ENCODE assay signal across 9 cellular contexts in genomic region chr9:136846376-136847064, GRCh38. TPM values are rescaled to one million over a fixed set of nuclear protein-coding genes. Genes with fewer than 3 reads are reported as not detected.
A peak's percentile ranks its signal among the peaks of the same experiment; 100 is the strongest.
DNase-seq lines count a peak whose midpoint lies in the region; ATAC-seq, FAIRE-seq and TF ChIP-seq lines count a peak whose summit lies in the region.
"Had no signal": no experiment of that assay in that cellular context is flagged by ENCODE, and none has a peak within 500 bp of the region (broad histone marks: within the 10 kb centered on the region; RNA-seq: fewer than 3 reads in every experiment).

No MANE protein-coding gene starts in this region.

- peaks cover 0 to 21% (median 0%) of the 10 kb centered on the region in 5 donors for H3K27me3 Mint-ChIP-seq in naive thymus-derived CD4-positive, alpha-beta T cell

- H3K4me1 Mint-ChIP-seq in naive thymus-derived CD4-positive, alpha-beta T cell: peaks cover 5 to 25% (median 20%) of the 10 kb centered on the region in 7 donors

- TF ChIP-seq POLR2A in K562 (conservative IDR thresholded peaks at IDR 0.05) (no peak), gastroesophageal sphincter (IDR thresholded peaks at IDR 0.05) (no peak)

- in situ Hi-C loops in K562 (cut with MboI): no loop called here

- H3K4me2 ChIP-seq in K562 (ENCODE audit: insufficient read depth, low read length) (no peak overlapping the region), osteoblast (ENCODE audit: insufficient read depth, low read length) (no peak overlapping the region)

- H4K20me1 ChIP-seq in K562 (replicated peaks; ENCODE audit: control insufficient read depth, insufficient read depth, low read length) (peaks cover 11% of the 10 kb centered on the region), osteoblast (ENCODE audit: insufficient read depth, low read length) (peaks cover 12% of the 10 kb centered on the region)

- H2AFZ ChIP-seq in K562 (ENCODE audit: low read depth, low read length) (no peak overlapping the region), osteoblast (ENCODE audit: low read length) (no peak overlapping the region)

- no peaks in the 10 kb centered on the region for H3K9me1 ChIP-seq in K562 (ENCODE audit: control insufficient read depth, insufficient read depth, low read length)

- H3K36me3 ChIP-seq in ES-I3 (ENCODE audit: insufficient read depth, low read length) (no peaks in the 10 kb centered on the region), K562 (ENCODE audit: control insufficient read depth, insufficient read depth, low read length) (peaks cover 15% of the 10 kb centered on the region; the same call in 1 of the 3 replicates), osteoblast (ENCODE audit: insufficient read depth, low read length) (peaks cover 12% of the 10 kb centered on the region), gastroesophageal sphincter (peaks cover 0 to 12% of the 10 kb centered on the region in 2 donors)
- peaks cover 0 to 12% (median 0%) of the 10 kb centered on the region in 3 experiments for H3K36me3 ChIP-seq in naive thymus-derived CD4-positive, alpha-beta T cell (ENCODE audit: control insufficient read depth in 2 of 3, insufficient read depth in 3 of 3, low read length in 3 of 3)

- H3K9me3 Mint-ChIP-seq in naive thymus-derived CD4-positive, alpha-beta T cell: no peaks in the 10 kb centered on the region

- intact Hi-C loops in K562 (cut with micrococcal nuclease): loop anchor here (5.0 kb wide), 1 partner anchor 96 kb away; the partner anchor contains the start of gene FBXW5
- intact Hi-C loops in naive thymus-derived CD4-positive, alpha-beta T cell (cut with micrococcal nuclease): loop anchor here (1.0 to 5.0 kb wide), 5 partner anchors 56 to 321 kb away; partner anchors contain the start of genes MAN1B1 (in 1 of the 2) and NPDC1 (in 1 of the 2)

- no peak for TF ChIP-seq RAD21 in K562 (CRISPR knock-in tag; conservative IDR thresholded peaks at IDR 0.05 in 1 of 2, IDR thresholded peaks at IDR 0.05 in 1 of 2)

- peak overlapping the region in 8 of 10 donors; percentile 21 to 90 (median 64) for H3K4me3 Mint-ChIP-seq in naive thymus-derived CD4-positive, alpha-beta T cell

- H3K9ac ChIP-seq in ES-I3 (ENCODE audit: low read depth, low read length): peak overlapping the region; percentile 47; the same call in 1 of the 2 replicates
- no peak overlapping the region for H3K9ac ChIP-seq in K562 (ENCODE audit: insufficient read depth in 1 of 2, low read depth in 2 of 2, low read length in 2 of 2)

- H3K9me3 ChIP-seq in AG04450 (ENCODE audit: control insufficient read depth, insufficient read depth, low read length) (peaks cover 9% of the 10 kb centered on the region), ES-I3 (ENCODE audit: control insufficient read depth, insufficient read depth, low read length) (no peaks in the 10 kb centered on the region), K562 (replicated peaks; ENCODE audit: control insufficient read depth, insufficient read depth, low read depth, low read length) (no peaks in the 10 kb centered on the region), osteoblast (ENCODE audit: low read depth, low read length) (no peaks in the 10 kb centered on the region), gastroesophageal sphincter (no peaks in the 10 kb centered on the region)
- H3K9me3 ChIP-seq in naive thymus-derived CD4-positive, alpha-beta T cell (ENCODE audit: control insufficient read depth in 2 of 3, low read length in 3 of 3): no peaks in the 10 kb centered on the region

- no peak for TF ChIP-seq EP300 in K562 (IDR thresholded peaks at IDR 0.05; ENCODE audit: low read length)
- TF ChIP-seq EP300 in gastroesophageal sphincter (IDR thresholded peaks at IDR 0.05): no peak

- H3K27ac ChIP-seq in AG04450 (ENCODE audit: low read depth, low read length) (no peak overlapping the region), K562 (ENCODE audit: extremely low read depth, low read depth, low read length) (no peak overlapping the region), osteoblast (ENCODE audit: low read depth, low read length) (no peak overlapping the region), gastroesophageal sphincter (no peak overlapping the region)
- no peak overlapping the region for H3K27ac ChIP-seq in naive thymus-derived CD4-positive, alpha-beta T cell (ENCODE audit: low read depth, low read length)

- CTCF ChIA-PET in AG04450 (lab: Charles Lee) (no interaction called here), K562 (lab: Yijun Ruan, JAX; ENCODE audit: low intra/inter-chr PET ratio) (interaction anchor here (0.7 kb wide), 1 partner anchor 96 kb away, joined by 3 read pairs; no protein-coding TSS in a partner anchor)
- CTCF ChIA-PET in naive thymus-derived CD4-positive, alpha-beta T cell (lab: Charles Lee): no interaction called here

- POLR2A ChIA-PET in AG04450 (lab: Yijun Ruan, JAX): interaction anchor here (1.0 kb wide), 1 partner anchor 135 kb away, joined by 3 read pairs; no protein-coding TSS in a partner anchor
- POLR2A ChIA-PET in K562 (lab: Yijun Ruan, JAX): interaction anchor here (0.6 to 1.8 kb wide), 3 partner anchors 8 to 149 kb away, joined by 3 to 8 read pairs (median 5); no protein-coding TSS in a partner anchor
- POLR2A ChIA-PET in naive thymus-derived CD4-positive, alpha-beta T cell (lab: Charles Lee): interaction anchor here (0.8 to 0.9 kb wide), 2 partner anchors 40 to 106 kb away, joined by 3 to 4 read pairs; partner anchors contain the start of gene TRAF2

- DNase-seq in AG04450 (ENCODE audit: low read depth, low spot score) (no peak), K562 (ENCODE audit: extremely low read depth in 1 of 4, low spot score in 3 of 4) (no peak), COR-L47 (lab: John Stamatoyannopoulos, UW) (no peak), osteoblast (ENCODE audit: insufficient read length, low spot score, missing footprints) (no peak), A172 (ENCODE audit: low spot score) (no peak)
- no peak for DNase-seq in naive thymus-derived CD4-positive, alpha-beta T cell
- DNase-seq: NCI-H2081 had no signal

- TF ChIP-seq CTCF in AG04450 (IDR thresholded peaks at IDR 0.05; ENCODE audit: low read depth, low read length) (no peak), K562 (IDR thresholded peaks at IDR 0.05 in 2 of 3, conservative IDR thresholded peaks at IDR 0.05 in 1 of 3; ENCODE audit: insufficient read depth in 2 of 3, low read depth in 1 of 3, low read length in 3 of 3) (no peak), osteoblast (IDR thresholded peaks at IDR 0.05; ENCODE audit: extremely low read depth, low read depth, low read length) (no peak), gastroesophageal sphincter (IDR thresholded peaks at IDR 0.05) (no peak)

- peak overlapping the region in 2 of 9 donors; percentile 55 to 81 for H3K27ac Mint-ChIP-seq in naive thymus-derived CD4-positive, alpha-beta T cell

- FAIRE-seq in K562 (lab: Jason Lieb, UNC): no peak

- H3K36me3 Mint-ChIP-seq in naive thymus-derived CD4-positive, alpha-beta T cell: peaks cover 0 to 10% (median 0%) of the 10 kb centered on the region in 5 donors

- H3K79me2 ChIP-seq in K562 (ENCODE audit: control insufficient read depth, insufficient read depth, low read length): peaks cover 27% of the 10 kb centered on the region
- H3K79me2 ChIP-seq in osteoblast (ENCODE audit: insufficient read depth, low read length): peaks cover 7% of the 10 kb centered on the region

- H3K4me3 ChIP-seq in AG04450 (ENCODE audit: low read depth, low read length) (0 out of 2 replicates have a peak overlapping the region, but pooled peaks have one; percentile 4), K562 (no peak overlapping the region), osteoblast (ENCODE audit: insufficient read depth, low read length) (no peak overlapping the region), gastroesophageal sphincter (peak overlapping the region in 1 of 2 donors; percentile 77)
- no peak overlapping the region for H3K4me3 ChIP-seq in naive thymus-derived CD4-positive, alpha-beta T cell (ENCODE audit: low read length)

- ATAC-seq in K562 (no peak), gastroesophageal sphincter (no peak)
- ATAC-seq in naive thymus-derived CD4-positive, alpha-beta T cell: no peak

- WGBS in K562 (ENCODE audit: insufficient coverage, low coverage, missing lambda C conversion rate): 99% methylated on average over 37 of the region's 95 CpGs
- WGBS in gastroesophageal sphincter (ENCODE audit: low coverage in 1 of 2), 2 donors: no CpG with 5 or more reads among the region's 95 CpGs

- H3K4me1 ChIP-seq in ES-I3 (ENCODE audit: insufficient read depth, low read length) (peaks cover 2% of the 10 kb centered on the region; the same call in 1 of the 2 replicates), K562 (replicated peaks in 1 of 2; ENCODE audit: control insufficient read depth in 2 of 2, insufficient read depth in 2 of 2, low read length in 2 of 2) (peaks cover 13 to 85% of the 10 kb centered on the region in 2 experiments; a peak in 4 of 5 replicates), osteoblast (ENCODE audit: insufficient read depth, low read length) (peaks cover 23% of the 10 kb centered on the region), gastroesophageal sphincter (peaks cover 0 to 90% (median 50%) of the 10 kb centered on the region in 3 donors)
- peaks cover 21 to 22% of the 10 kb centered on the region in 2 donors for H3K4me1 ChIP-seq in naive thymus-derived CD4-positive, alpha-beta T cell (ENCODE audit: control insufficient read depth in 2 of 2, insufficient read depth in 2 of 2, low read length in 2 of 2)

- peaks cover 21% of the 10 kb centered on the region for H3K27me3 ChIP-seq in AG04450 (ENCODE audit: control insufficient read depth, insufficient read depth, low read length)
- no peaks in the 10 kb centered on the region for H3K27me3 ChIP-seq in K562 (ENCODE audit: control insufficient read depth in 2 of 2, insufficient read depth in 2 of 2, low read length in 2 of 2)
- H3K27me3 ChIP-seq in naive thymus-derived CD4-positive, alpha-beta T cell (ENCODE audit: control insufficient read depth in 2 of 2, insufficient read depth in 2 of 2, low read length in 2 of 2): no peaks in the 10 kb centered on the region
- peaks cover 16% of the 10 kb centered on the region for H3K27me3 ChIP-seq in osteoblast (ENCODE audit: insufficient read depth, low read length)
- peaks cover 61% of the 10 kb centered on the region for H3K27me3 ChIP-seq in gastroesophageal sphincter

- no TSS peak for BruUV-seq in K562 (replicated peaks; lab: Mats Ljungman, UMichigan)

RNA-seq across cellular contexts. Expression of gene PHPT1, which starts 2.7 kb away (rescaled TPM):
- 91.6 and 116 TPM in 2 replicates for polyA plus RNA-seq in AG04450 (2011; rRNA removed)
- polyA minus RNA-seq in AG04450 (2011; rRNA and poly(A)+ RNA removed): 22.2 and 26.3 TPM in 2 replicates
- total RNA-seq in K562 (2011; cell fraction: chromatin; rRNA removed; ENCODE audit: low replicate concordance): 45.1 and 180 TPM in 2 replicates
- 169 and 176 TPM in 2 replicates for total RNA-seq in K562 (2011; cell fraction: nucleolus; rRNA removed)
- total RNA-seq in K562 (2011; cell fraction: nucleoplasm; rRNA removed): 73.7 and 101 TPM in 2 replicates
- total RNA-seq in K562 (2014; rRNA removed): 114 and 142 TPM in 2 replicates
- 16.4 and 20.9 TPM in 2 replicates for total RNA-seq in K562 (2014; rRNA removed; fragmentation: Illumina TruSeq; extraction: Trizol)
- 93.0 and 96.7 TPM in 2 replicates for total RNA-seq in K562 (2015; rRNA removed; fragmentation: Illumina TruSeq; extraction: Trizol)
- total RNA-seq in K562 (2021): 126 and 135 TPM in 2 replicates
- 50.9 and 84.3 TPM in 2 replicates for polyA plus RNA-seq in K562 (2011; rRNA removed)
- 137 and 211 TPM in 2 replicates for polyA plus RNA-seq in K562 (2011; cell fraction: cytosol; rRNA removed)
- 314 and 360 TPM in 2 replicates for polyA plus RNA-seq in K562 (2011; cell fraction: nucleus; rRNA removed)
- polyA plus RNA-seq in K562 (2012): 124 and 150 TPM in 2 replicates
- polyA plus RNA-seq in K562 (2014; fragmentation: Illumina TruSeq; extraction: Trizol): 80.2 and 98.6 TPM in 2 replicates
- 100 to 1,000 TPM; 131 to 166 TPM for polyA plus RNA-seq in K562 (2014; fragmentation: Nextera tagmentation; extraction: Ambion mirVana)
- 129 and 161 TPM in 2 replicates for polyA plus RNA-seq in K562 (2014; rRNA removed)
- 7.0 and 7.2 TPM in 2 replicates for polyA minus RNA-seq in K562 (2011; rRNA and poly(A)+ RNA removed)
- 19.4 and 27.9 TPM in 2 replicates for polyA minus RNA-seq in K562 (2011; cell fraction: cytosol; rRNA and poly(A)+ RNA removed)
- 31.0 and 41.3 TPM in 2 replicates for polyA minus RNA-seq in K562 (2011; cell fraction: nucleus; rRNA and poly(A)+ RNA removed)
- 100 to 1,000 TPM in 1 of 5 experiments, 10 to 100 TPM in 4; 17.7 to 167 (median 27.7) TPM for total RNA-seq in naive thymus-derived CD4-positive, alpha-beta T cell
- polyA plus RNA-seq in naive thymus-derived CD4-positive, alpha-beta T cell: 10 to 100 TPM; 57.0 to 75.7 TPM
- total RNA-seq in osteoblast: 54.2 and 59.0 TPM in 2 replicates
- 119 and 151 TPM in 2 replicates for total RNA-seq in A172 (2014; rRNA removed; shearing (Covaris generic))
- 10 to 100 TPM; 33.7 to 63.5 (median 43.7) TPM for total RNA-seq in gastroesophageal sphincter

RNA-seq across cellular contexts. Expression of gene AJM1, which starts 4.2 kb away (rescaled TPM):
- polyA plus RNA-seq in AG04450 (2011; rRNA removed): 0.26 and 0.42 TPM in 2 replicates
- polyA minus RNA-seq in AG04450 (2011; rRNA and poly(A)+ RNA removed): 0.22 and 0.23 TPM in 2 replicates
- total RNA-seq in K562 (2011; cell fraction: chromatin; rRNA removed; ENCODE audit: low replicate concordance): 3.5 and 12.8 TPM in 2 replicates
- total RNA-seq in K562 (2011; cell fraction: nucleolus; rRNA removed): 13.2 and 13.6 TPM in 2 replicates
- 7.8 and 10.9 TPM in 2 replicates for total RNA-seq in K562 (2011; cell fraction: nucleoplasm; rRNA removed)
- total RNA-seq in K562 (2014; rRNA removed): 2.0 and 2.8 TPM in 2 replicates
- total RNA-seq in K562 (2014; rRNA removed; fragmentation: Illumina TruSeq; extraction: Trizol): 0.07 TPM in 1 of 2 replicates, not detected in the other
- 0.83 and 0.94 TPM in 2 replicates for total RNA-seq in K562 (2015; rRNA removed; fragmentation: Illumina TruSeq; extraction: Trizol)
- 3.2 TPM in 2 replicates for total RNA-seq in K562 (2021)
- polyA plus RNA-seq in K562 (2011; rRNA removed): 0.46 and 1.1 TPM in 2 replicates
- polyA plus RNA-seq in K562 (2011; cell fraction: cytosol; rRNA removed): 0.49 and 1.00 TPM in 2 replicates
- 11.7 and 16.6 TPM in 2 replicates for polyA plus RNA-seq in K562 (2011; cell fraction: nucleus; rRNA removed)
- 2.1 and 4.3 TPM in 2 replicates for polyA plus RNA-seq in K562 (2012)
- polyA plus RNA-seq in K562 (2014; fragmentation: Illumina TruSeq; extraction: Trizol): 0.06 and 0.54 TPM in 2 replicates
- under 1 TPM in 1 of 2 experiments, not detected in 1; 0.01 TPM for polyA plus RNA-seq in K562 (2014; fragmentation: Nextera tagmentation; extraction: Ambion mirVana)
- 2.2 and 3.7 TPM in 2 replicates for polyA plus RNA-seq in K562 (2014; rRNA removed)
- polyA minus RNA-seq in K562 (2011; rRNA and poly(A)+ RNA removed): 0.11 and 0.12 TPM in 2 replicates
- 0.86 and 1.3 TPM in 2 replicates for polyA minus RNA-seq in K562 (2011; cell fraction: cytosol; rRNA and poly(A)+ RNA removed)
- polyA minus RNA-seq in K562 (2011; cell fraction: nucleus; rRNA and poly(A)+ RNA removed): 2.6 and 3.0 TPM in 2 replicates
- total RNA-seq in naive thymus-derived CD4-positive, alpha-beta T cell: 1 to 10 TPM in 3 of 5 experiments, under 1 TPM in 2; 0.81 to 7.5 (median 1.8) TPM
- polyA plus RNA-seq in naive thymus-derived CD4-positive, alpha-beta T cell: under 1 TPM in 1 of 2 donors, not detected in 1; 0.04 TPM
- 0.88 and 1.1 TPM in 2 replicates for total RNA-seq in osteoblast
- 1.8 and 2.1 TPM in 2 replicates for total RNA-seq in A172 (2014; rRNA removed; shearing (Covaris generic))
- total RNA-seq in gastroesophageal sphincter: 10 to 100 TPM in 1 of 4 donors, 1 to 10 TPM in 3; 2.5 to 10.9 (median 5.7) TPM

RNA-seq across cellular contexts. Expression of gene MAMDC4, which starts 5.6 kb away (rescaled TPM):
- polyA plus RNA-seq in AG04450 (2011; rRNA removed) (0.63 and 0.86 TPM in 2 replicates), K562 (2011; rRNA removed) (1.3 and 3.6 TPM in 2 replicates), K562 (2014; fragmentation: Illumina TruSeq; extraction: Trizol) (1.5 and 2.2 TPM in 2 replicates), K562 (2014; fragmentation: Nextera tagmentation; extraction: Ambion mirVana) (under 1 TPM; 0.03 to 0.18 TPM), K562 (2014; rRNA removed) (7.9 and 10.8 TPM in 2 replicates)
- 0.23 and 0.30 TPM in 2 replicates for polyA minus RNA-seq in AG04450 (2011; rRNA and poly(A)+ RNA removed)
- 9.8 and 44.0 TPM in 2 replicates for total RNA-seq in K562 (2011; cell fraction: chromatin; rRNA removed; ENCODE audit: low replicate concordance)
- total RNA-seq in K562 (2011; cell fraction: nucleolus; rRNA removed): 38.6 and 45.4 TPM in 2 replicates
- total RNA-seq in K562 (2011; cell fraction: nucleoplasm; rRNA removed): 15.4 and 16.5 TPM in 2 replicates
- total RNA-seq in K562 (2014; rRNA removed) (4.5 and 7.1 TPM in 2 replicates), K562 (2014; rRNA removed; fragmentation: Illumina TruSeq; extraction: Trizol) (0.10 and 0.47 TPM in 2 replicates), K562 (2015; rRNA removed; fragmentation: Illumina TruSeq; extraction: Trizol) (2.9 and 3.6 TPM in 2 replicates), K562 (2021) (9.6 and 11.0 TPM in 2 replicates), osteoblast (0.88 and 1.4 TPM in 2 replicates), gastroesophageal sphincter (1 to 10 TPM; 1.0 to 2.2 (median 1.8) TPM)
- polyA plus RNA-seq in K562 (2011; cell fraction: cytosol; rRNA removed): 0.74 and 2.6 TPM in 2 replicates
- 45.8 and 94.5 TPM in 2 replicates for polyA plus RNA-seq in K562 (2011; cell fraction: nucleus; rRNA removed)
- 6.9 and 15.2 TPM in 2 replicates for polyA plus RNA-seq in K562 (2012)
- 0.06 and 0.21 TPM in 2 replicates for polyA minus RNA-seq in K562 (2011; rRNA and poly(A)+ RNA removed)
- 1.1 and 1.5 TPM in 2 replicates for polyA minus RNA-seq in K562 (2011; cell fraction: cytosol; rRNA and poly(A)+ RNA removed)
- 5.0 and 5.6 TPM in 2 replicates for polyA minus RNA-seq in K562 (2011; cell fraction: nucleus; rRNA and poly(A)+ RNA removed)
- total RNA-seq in naive thymus-derived CD4-positive, alpha-beta T cell: 10 to 100 TPM in 1 of 5 experiments, 1 to 10 TPM in 4; 3.7 to 27.7 (median 6.1) TPM
- polyA plus RNA-seq in naive thymus-derived CD4-positive, alpha-beta T cell: under 1 TPM in 1 of 2 donors, not detected in 1; 0.22 TPM
- 7.3 and 8.0 TPM in 2 replicates for total RNA-seq in A172 (2014; rRNA removed; shearing (Covaris generic))

RNA-seq across cellular contexts. Expression of gene EDF1, which starts 19.6 kb away (rescaled TPM):
- 445 and 453 TPM in 2 replicates for polyA plus RNA-seq in AG04450 (2011; rRNA removed)
- 160 and 189 TPM in 2 replicates for polyA minus RNA-seq in AG04450 (2011; rRNA and poly(A)+ RNA removed)
- 59.6 and 137 TPM in 2 replicates for total RNA-seq in K562 (2011; cell fraction: chromatin; rRNA removed; ENCODE audit: low replicate concordance)
- total RNA-seq in K562 (2011; cell fraction: nucleolus; rRNA removed): 95.8 and 97.7 TPM in 2 replicates
- 83.2 and 87.5 TPM in 2 replicates for total RNA-seq in K562 (2011; cell fraction: nucleoplasm; rRNA removed)
- total RNA-seq in K562 (2014; rRNA removed): 532 and 564 TPM in 2 replicates
- 132 and 198 TPM in 2 replicates for total RNA-seq in K562 (2014; rRNA removed; fragmentation: Illumina TruSeq; extraction: Trizol)
- total RNA-seq in K562 (2015; rRNA removed; fragmentation: Illumina TruSeq; extraction: Trizol): 363 and 368 TPM in 2 replicates
- 302 and 324 TPM in 2 replicates for total RNA-seq in K562 (2021)
- 235 TPM in 2 replicates for polyA plus RNA-seq in K562 (2011; rRNA removed)
- 308 and 335 TPM in 2 replicates for polyA plus RNA-seq in K562 (2011; cell fraction: cytosol; rRNA removed)
- polyA plus RNA-seq in K562 (2011; cell fraction: nucleus; rRNA removed): 223 and 253 TPM in 2 replicates
- polyA plus RNA-seq in K562 (2012): 389 and 638 TPM in 2 replicates
- polyA plus RNA-seq in K562 (2014; fragmentation: Illumina TruSeq; extraction: Trizol): 318 and 384 TPM in 2 replicates
- 100 to 1,000 TPM in 1 of 2 experiments, 10 to 100 TPM in 1; 81.0 to 108 TPM for polyA plus RNA-seq in K562 (2014; fragmentation: Nextera tagmentation; extraction: Ambion mirVana)
- 526 and 558 TPM in 2 replicates for polyA plus RNA-seq in K562 (2014; rRNA removed)
- 128 and 129 TPM in 2 replicates for polyA minus RNA-seq in K562 (2011; rRNA and poly(A)+ RNA removed)
- polyA minus RNA-seq in K562 (2011; cell fraction: cytosol; rRNA and poly(A)+ RNA removed): 82.8 and 116 TPM in 2 replicates
- 37.3 and 41.4 TPM in 2 replicates for polyA minus RNA-seq in K562 (2011; cell fraction: nucleus; rRNA and poly(A)+ RNA removed)
- 100 to 1,000 TPM; 224 to 369 (median 283) TPM for total RNA-seq in naive thymus-derived CD4-positive, alpha-beta T cell
- 100 to 1,000 TPM; 337 to 404 TPM for polyA plus RNA-seq in naive thymus-derived CD4-positive, alpha-beta T cell
- total RNA-seq in osteoblast: 126 and 173 TPM in 2 replicates
- total RNA-seq in A172 (2014; rRNA removed; shearing (Covaris generic)): 882 and 886 TPM in 2 replicates
- 100 to 1,000 TPM; 283 to 353 (median 323) TPM for total RNA-seq in gastroesophageal sphincter

RNA-seq across cellular contexts. Expression of gene RABL6, which starts 38.8 kb away (rescaled TPM):
- polyA plus RNA-seq in AG04450 (2011; rRNA removed) (35.4 and 41.1 TPM in 2 replicates), K562 (2011; rRNA removed) (109 and 142 TPM in 2 replicates), K562 (2014; fragmentation: Illumina TruSeq; extraction: Trizol) (68.9 and 82.6 TPM in 2 replicates), K562 (2014; fragmentation: Nextera tagmentation; extraction: Ambion mirVana) (1 to 10 TPM; 5.6 to 6.4 TPM), K562 (2014; rRNA removed) (121 and 124 TPM in 2 replicates)
- 48.7 and 53.3 TPM in 2 replicates for polyA minus RNA-seq in AG04450 (2011; rRNA and poly(A)+ RNA removed)
- 250 and 572 TPM in 2 replicates for total RNA-seq in K562 (2011; cell fraction: chromatin; rRNA removed; ENCODE audit: low replicate concordance)
- 321 and 330 TPM in 2 replicates for total RNA-seq in K562 (2011; cell fraction: nucleolus; rRNA removed)
- 231 and 237 TPM in 2 replicates for total RNA-seq in K562 (2011; cell fraction: nucleoplasm; rRNA removed)
- total RNA-seq in K562 (2014; rRNA removed) (141 and 154 TPM in 2 replicates), K562 (2014; rRNA removed; fragmentation: Illumina TruSeq; extraction: Trizol) (34.2 and 44.6 TPM in 2 replicates), K562 (2015; rRNA removed; fragmentation: Illumina TruSeq; extraction: Trizol) (84.5 and 85.0 TPM in 2 replicates), K562 (2021) (165 and 181 TPM in 2 replicates), osteoblast (64.2 and 64.8 TPM in 2 replicates), gastroesophageal sphincter (100 to 1,000 TPM in 1 of 4 donors, 10 to 100 TPM in 3; 54.8 to 109 (median 71.2) TPM)
- polyA plus RNA-seq in K562 (2011; cell fraction: cytosol; rRNA removed): 89.0 and 119 TPM in 2 replicates
- 341 and 396 TPM in 2 replicates for polyA plus RNA-seq in K562 (2011; cell fraction: nucleus; rRNA removed)
- 134 and 138 TPM in 2 replicates for polyA plus RNA-seq in K562 (2012)
- 64.4 and 75.7 TPM in 2 replicates for polyA minus RNA-seq in K562 (2011; rRNA and poly(A)+ RNA removed)
- 71.6 and 75.2 TPM in 2 replicates for polyA minus RNA-seq in K562 (2011; cell fraction: cytosol; rRNA and poly(A)+ RNA removed)
- 89.1 and 116 TPM in 2 replicates for polyA minus RNA-seq in K562 (2011; cell fraction: nucleus; rRNA and poly(A)+ RNA removed)
- total RNA-seq in naive thymus-derived CD4-positive, alpha-beta T cell: 100 to 1,000 TPM in 1 of 5 experiments, 10 to 100 TPM in 4; 59.6 to 100 (median 60.9) TPM
- 10 to 100 TPM in 1 of 2 donors, 1 to 10 TPM in 1; 9.4 to 17.4 TPM for polyA plus RNA-seq in naive thymus-derived CD4-positive, alpha-beta T cell
- 138 and 144 TPM in 2 replicates for total RNA-seq in A172 (2014; rRNA removed; shearing (Covaris generic))
